Comparison of ENCODE assay signal across 1 cellular context in the genomic region with DNA sequence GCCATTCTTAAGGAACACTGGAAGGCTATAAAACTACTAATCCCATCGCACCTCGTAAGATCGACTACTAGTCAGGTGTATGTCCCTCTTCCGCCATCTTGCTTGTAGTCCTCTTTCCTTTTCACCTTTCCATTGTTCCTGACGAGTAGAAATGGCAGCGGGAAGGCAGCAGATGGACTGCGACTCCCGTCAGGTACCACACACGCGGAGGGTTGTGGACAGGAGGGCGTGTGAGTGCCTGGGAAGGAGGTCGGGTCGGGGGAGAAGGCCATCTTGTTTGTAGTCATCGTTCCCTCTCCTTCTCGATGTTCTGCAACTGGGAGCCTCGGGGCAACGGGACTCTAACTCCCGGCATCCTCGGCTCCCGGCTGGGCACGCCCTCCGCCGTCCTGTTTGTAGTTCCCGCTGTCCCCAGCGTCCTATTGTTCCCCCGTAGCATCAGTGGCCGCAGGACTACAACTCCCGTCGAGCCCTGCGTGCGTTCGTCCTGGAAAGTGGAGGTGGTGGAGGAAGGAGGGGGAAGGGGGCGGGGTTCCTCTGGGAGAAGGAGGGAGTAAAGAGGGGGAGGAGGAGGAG.
A peak's percentile ranks its signal among the peaks of the same experiment; 100 is the strongest.
TF ChIP-seq lines count a peak whose summit lies in the region.

No MANE protein-coding gene starts in this region.

TF ChIP-seq in K562, 482 proteins besides CTCF, POLR2A, EP300 and RAD21 (continued from another document and continues in another):
- peak; percentile 77 for TF ChIP-seq ZNF134 (CRISPR knock-in tag; conservative IDR thresholded peaks at IDR 0.05)
- TF ChIP-seq, protein P1, sequence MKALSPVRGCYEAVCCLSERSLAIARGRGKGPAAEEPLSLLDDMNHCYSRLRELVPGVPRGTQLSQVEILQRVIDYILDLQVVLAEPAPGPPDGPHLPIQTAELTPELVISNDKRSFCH (CRISPR knock-in tag; IDR thresholded peaks at IDR 0.05): no peak
- TF ChIP-seq, protein P1 (tag; IDR thresholded peaks at IDR 0.05): peak; percentile 88
- TF ChIP-seq ZFP30 (CRISPR knock-in tag; IDR thresholded peaks at IDR 0.05; ENCODE audit: borderline replicate concordance): no peak
- TF ChIP-seq RBM17 (IDR thresholded peaks at IDR 0.05; ENCODE audit: borderline replicate concordance, low read depth, low read length): no peak
- TF ChIP-seq PHF20 (IDR thresholded peaks at IDR 0.05; ENCODE audit: partially characterized antibody): no peak
- TF ChIP-seq FUS (optimal IDR thresholded peaks at IDR 0.05; ENCODE audit: low read depth, low read length): no peak
- no peak; the same call in 1 of the 2 replicates for TF ChIP-seq E2F3 (CRISPR knock-in tag; IDR thresholded peaks at IDR 0.05)
- TF ChIP-seq CREBBP (IDR thresholded peaks at IDR 0.05; ENCODE audit: low read depth, low read length): no peak
- no peak for TF ChIP-seq MED1 (CRISPR knock-in tag; IDR thresholded peaks at IDR 0.05; ENCODE audit: borderline replicate concordance)
- TF ChIP-seq TCF3 (CRISPR knock-in tag; IDR thresholded peaks at IDR 0.05): no peak
- TF ChIP-seq BRD9 (IDR thresholded peaks at IDR 0.05; ENCODE audit: low read depth, partially characterized antibody): peak; percentile 17
- no peak for TF ChIP-seq XRCC4 (IDR thresholded peaks at IDR 0.05; ENCODE audit: extremely low read depth, insufficient read depth, insufficient read length)
- TF ChIP-seq, protein P2, sequence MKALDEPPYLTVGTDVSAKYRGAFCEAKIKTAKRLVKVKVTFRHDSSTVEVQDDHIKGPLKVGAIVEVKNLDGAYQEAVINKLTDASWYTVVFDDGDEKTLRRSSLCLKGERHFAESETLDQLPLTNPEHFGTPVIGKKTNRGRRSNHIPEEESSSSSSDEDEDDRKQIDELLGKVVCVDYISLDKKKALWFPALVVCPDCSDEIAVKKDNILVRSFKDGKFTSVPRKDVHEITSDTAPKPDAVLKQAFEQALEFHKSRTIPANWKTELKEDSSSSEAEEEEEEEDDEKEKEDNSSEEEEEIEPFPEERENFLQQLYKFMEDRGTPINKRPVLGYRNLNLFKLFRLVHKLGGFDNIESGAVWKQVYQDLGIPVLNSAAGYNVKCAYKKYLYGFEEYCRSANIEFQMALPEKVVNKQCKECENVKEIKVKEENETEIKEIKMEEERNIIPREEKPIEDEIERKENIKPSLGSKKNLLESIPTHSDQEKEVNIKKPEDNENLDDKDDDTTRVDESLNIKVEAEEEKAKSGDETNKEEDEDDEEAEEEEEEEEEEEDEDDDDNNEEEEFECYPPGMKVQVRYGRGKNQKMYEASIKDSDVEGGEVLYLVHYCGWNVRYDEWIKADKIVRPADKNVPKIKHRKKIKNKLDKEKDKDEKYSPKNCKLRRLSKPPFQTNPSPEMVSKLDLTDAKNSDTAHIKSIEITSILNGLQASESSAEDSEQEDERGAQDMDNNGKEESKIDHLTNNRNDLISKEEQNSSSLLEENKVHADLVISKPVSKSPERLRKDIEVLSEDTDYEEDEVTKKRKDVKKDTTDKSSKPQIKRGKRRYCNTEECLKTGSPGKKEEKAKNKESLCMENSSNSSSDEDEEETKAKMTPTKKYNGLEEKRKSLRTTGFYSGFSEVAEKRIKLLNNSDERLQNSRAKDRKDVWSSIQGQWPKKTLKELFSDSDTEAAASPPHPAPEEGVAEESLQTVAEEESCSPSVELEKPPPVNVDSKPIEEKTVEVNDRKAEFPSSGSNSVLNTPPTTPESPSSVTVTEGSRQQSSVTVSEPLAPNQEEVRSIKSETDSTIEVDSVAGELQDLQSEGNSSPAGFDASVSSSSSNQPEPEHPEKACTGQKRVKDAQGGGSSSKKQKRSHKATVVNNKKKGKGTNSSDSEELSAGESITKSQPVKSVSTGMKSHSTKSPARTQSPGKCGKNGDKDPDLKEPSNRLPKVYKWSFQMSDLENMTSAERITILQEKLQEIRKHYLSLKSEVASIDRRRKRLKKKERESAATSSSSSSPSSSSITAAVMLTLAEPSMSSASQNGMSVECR (CRISPR knock-in tag; IDR thresholded peaks at IDR 0.05): peak; percentile 53; the same call in 1 of the 2 replicates
- no peak for TF ChIP-seq TGIF2 (CRISPR knock-in tag; IDR thresholded peaks at IDR 0.05)
- no peak for TF ChIP-seq CBX5 (IDR thresholded peaks at IDR 0.05; ENCODE audit: borderline replicate concordance, low read depth)
- TF ChIP-seq, protein P3, sequence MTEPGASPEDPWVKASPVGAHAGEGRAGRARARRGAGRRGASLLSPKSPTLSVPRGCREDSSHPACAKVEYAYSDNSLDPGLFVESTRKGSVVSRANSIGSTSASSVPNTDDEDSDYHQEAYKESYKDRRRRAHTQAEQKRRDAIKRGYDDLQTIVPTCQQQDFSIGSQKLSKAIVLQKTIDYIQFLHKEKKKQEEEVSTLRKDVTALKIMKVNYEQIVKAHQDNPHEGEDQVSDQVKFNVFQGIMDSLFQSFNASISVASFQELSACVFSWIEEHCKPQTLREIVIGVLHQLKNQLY (CRISPR knock-in tag; conservative IDR thresholded peaks at IDR 0.05): 0 out of 4 replicates have a peak, but pooled peaks of 1 of the 2 experiments have one; percentile 13
- 0 out of 2 replicates have a peak, but pooled peaks have one; percentile 58 for TF ChIP-seq SMAD3 (CRISPR knock-in tag; conservative IDR thresholded peaks at IDR 0.05)
- no peak for TF ChIP-seq PCBP2 (IDR thresholded peaks at IDR 0.05; ENCODE audit: low read depth, low read length, poor library complexity, severe bottlenecking)
- TF ChIP-seq MYC (IDR thresholded peaks at IDR 0.05; ENCODE audit: low read depth, low read length): peak; percentile 57; the same call in 1 of the 2 replicates
- TF ChIP-seq MYC (CRISPR knock-in tag; IDR thresholded peaks at IDR 0.05; ENCODE audit: borderline replicate concordance, low read depth): no peak
- TF ChIP-seq TOE1 (IDR thresholded peaks at IDR 0.05; ENCODE audit: borderline replicate concordance): peak; percentile 69; the same call in 1 of the 2 replicates
- peak; percentile 96; the same call in 1 of the 2 replicates for TF ChIP-seq TOE1 (CRISPR knock-in tag; IDR thresholded peaks at IDR 0.05; ENCODE audit: borderline replicate concordance, low read depth)
- TF ChIP-seq PCBP1 (IDR thresholded peaks at IDR 0.05; ENCODE audit: low read depth, low read length, poor library complexity, severe bottlenecking): no peak
- TF ChIP-seq, protein P4, sequence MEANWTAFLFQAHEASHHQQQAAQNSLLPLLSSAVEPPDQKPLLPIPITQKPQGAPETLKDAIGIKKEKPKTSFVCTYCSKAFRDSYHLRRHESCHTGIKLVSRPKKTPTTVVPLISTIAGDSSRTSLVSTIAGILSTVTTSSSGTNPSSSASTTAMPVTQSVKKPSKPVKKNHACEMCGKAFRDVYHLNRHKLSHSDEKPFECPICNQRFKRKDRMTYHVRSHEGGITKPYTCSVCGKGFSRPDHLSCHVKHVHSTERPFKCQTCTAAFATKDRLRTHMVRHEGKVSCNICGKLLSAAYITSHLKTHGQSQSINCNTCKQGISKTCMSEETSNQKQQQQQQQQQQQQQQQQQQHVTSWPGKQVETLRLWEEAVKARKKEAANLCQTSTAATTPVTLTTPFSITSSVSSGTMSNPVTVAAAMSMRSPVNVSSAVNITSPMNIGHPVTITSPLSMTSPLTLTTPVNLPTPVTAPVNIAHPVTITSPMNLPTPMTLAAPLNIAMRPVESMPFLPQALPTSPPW (CRISPR knock-in tag; IDR thresholded peaks at IDR 0.05): peak; percentile 98
- no peak for TF ChIP-seq THRAP3 (IDR thresholded peaks at IDR 0.05; ENCODE audit: borderline replicate concordance)
- peak; percentile 35; the same call in 1 of the 2 replicates for TF ChIP-seq ZNF41 (CRISPR knock-in tag; conservative IDR thresholded peaks at IDR 0.05)
- no peak for TF ChIP-seq SRSF7 (optimal IDR thresholded peaks at IDR 0.05; ENCODE audit: low read depth, low read length)
- 0 out of 2 replicates have a peak, but pooled peaks have one; percentile 45 for TF ChIP-seq ZNF212 (CRISPR knock-in tag; IDR thresholded peaks at IDR 0.05)
- TF ChIP-seq, protein P5, sequence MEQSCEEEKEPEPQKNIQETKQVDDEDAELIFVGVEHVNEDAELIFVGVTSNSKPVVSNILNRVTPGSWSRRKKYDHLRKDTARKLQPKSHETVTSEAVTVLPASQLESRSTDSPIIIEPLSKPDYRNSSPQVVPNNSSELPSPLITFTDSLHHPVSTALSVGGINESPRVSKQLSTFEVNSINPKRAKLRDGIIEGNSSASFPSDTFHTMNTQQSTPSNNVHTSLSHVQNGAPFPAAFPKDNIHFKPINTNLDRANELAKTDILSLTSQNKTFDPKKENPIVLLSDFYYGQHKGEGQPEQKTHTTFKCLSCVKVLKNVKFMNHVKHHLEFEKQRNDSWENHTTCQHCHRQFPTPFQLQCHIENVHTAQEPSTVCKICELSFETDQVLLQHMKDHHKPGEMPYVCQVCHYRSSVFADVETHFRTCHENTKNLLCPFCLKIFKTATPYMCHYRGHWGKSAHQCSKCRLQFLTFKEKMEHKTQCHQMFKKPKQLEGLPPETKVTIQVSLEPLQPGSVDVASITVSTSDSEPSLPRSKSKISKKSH (CRISPR knock-in tag; IDR thresholded peaks at IDR 0.05): no peak
- TF ChIP-seq TAF9B (IDR thresholded peaks at IDR 0.05; ENCODE audit: partially characterized antibody): peak; percentile 57
- no peak for TF ChIP-seq ZNF408 (CRISPR knock-in tag; IDR thresholded peaks at IDR 0.05; ENCODE audit: low read depth)
- no peak for TF ChIP-seq NCOA6 (IDR thresholded peaks at IDR 0.05)
- TF ChIP-seq, protein P6, sequence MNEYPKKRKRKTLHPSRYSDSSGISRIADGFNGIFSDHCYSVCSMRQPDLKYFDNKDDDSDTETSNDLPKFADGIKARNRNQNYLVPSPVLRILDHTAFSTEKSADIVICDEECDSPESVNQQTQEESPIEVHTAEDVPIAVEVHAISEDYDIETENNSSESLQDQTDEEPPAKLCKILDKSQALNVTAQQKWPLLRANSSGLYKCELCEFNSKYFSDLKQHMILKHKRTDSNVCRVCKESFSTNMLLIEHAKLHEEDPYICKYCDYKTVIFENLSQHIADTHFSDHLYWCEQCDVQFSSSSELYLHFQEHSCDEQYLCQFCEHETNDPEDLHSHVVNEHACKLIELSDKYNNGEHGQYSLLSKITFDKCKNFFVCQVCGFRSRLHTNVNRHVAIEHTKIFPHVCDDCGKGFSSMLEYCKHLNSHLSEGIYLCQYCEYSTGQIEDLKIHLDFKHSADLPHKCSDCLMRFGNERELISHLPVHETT (CRISPR knock-in tag; conservative IDR thresholded peaks at IDR 0.05 in 1 of 2, IDR thresholded peaks at IDR 0.05 in 1 of 2): peak in 1 of 2 experiments; percentile 82; a peak in 2 of 4 replicates
- no peak for TF ChIP-seq ZNF217 (CRISPR knock-in tag; IDR thresholded peaks at IDR 0.05)
- TF ChIP-seq, protein P7, sequence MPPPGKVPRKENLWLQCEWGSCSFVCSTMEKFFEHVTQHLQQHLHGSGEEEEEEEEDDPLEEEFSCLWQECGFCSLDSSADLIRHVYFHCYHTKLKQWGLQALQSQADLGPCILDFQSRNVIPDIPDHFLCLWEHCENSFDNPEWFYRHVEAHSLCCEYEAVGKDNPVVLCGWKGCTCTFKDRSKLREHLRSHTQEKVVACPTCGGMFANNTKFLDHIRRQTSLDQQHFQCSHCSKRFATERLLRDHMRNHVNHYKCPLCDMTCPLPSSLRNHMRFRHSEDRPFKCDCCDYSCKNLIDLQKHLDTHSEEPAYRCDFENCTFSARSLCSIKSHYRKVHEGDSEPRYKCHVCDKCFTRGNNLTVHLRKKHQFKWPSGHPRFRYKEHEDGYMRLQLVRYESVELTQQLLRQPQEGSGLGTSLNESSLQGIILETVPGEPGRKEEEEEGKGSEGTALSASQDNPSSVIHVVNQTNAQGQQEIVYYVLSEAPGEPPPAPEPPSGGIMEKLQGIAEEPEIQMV (tag; conservative IDR thresholded peaks at IDR 0.05; ENCODE audit: low read depth): no peak; the same call in 1 of the 2 replicates
- no peak for TF ChIP-seq ZZZ3 (IDR thresholded peaks at IDR 0.05)
- TF ChIP-seq TARDBP (IDR thresholded peaks at IDR 0.05): no peak
- peak; percentile 87 for TF ChIP-seq ELF4 (CRISPR knock-in tag; IDR thresholded peaks at IDR 0.05)
- TF ChIP-seq POLR2AphosphoS2 (IDR thresholded peaks at IDR 0.05; ENCODE audit: low read length): no peak
- TF ChIP-seq, protein P8, sequence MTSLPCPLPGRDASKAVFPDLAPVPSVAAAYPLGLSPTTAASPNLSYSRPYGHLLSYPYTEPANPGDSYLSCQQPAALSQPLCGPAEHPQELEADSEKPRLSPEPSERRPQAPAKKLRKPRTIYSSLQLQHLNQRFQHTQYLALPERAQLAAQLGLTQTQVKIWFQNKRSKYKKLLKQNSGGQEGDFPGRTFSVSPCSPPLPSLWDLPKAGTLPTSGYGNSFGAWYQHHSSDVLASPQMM (CRISPR knock-in tag; IDR thresholded peaks at IDR 0.05): no peak
- 0 out of 2 replicates have a peak, but pooled peaks have one; percentile 6 for TF ChIP-seq BHLHE40 (IDR thresholded peaks at IDR 0.05; ENCODE audit: low read length)
- TF ChIP-seq, protein P9, sequence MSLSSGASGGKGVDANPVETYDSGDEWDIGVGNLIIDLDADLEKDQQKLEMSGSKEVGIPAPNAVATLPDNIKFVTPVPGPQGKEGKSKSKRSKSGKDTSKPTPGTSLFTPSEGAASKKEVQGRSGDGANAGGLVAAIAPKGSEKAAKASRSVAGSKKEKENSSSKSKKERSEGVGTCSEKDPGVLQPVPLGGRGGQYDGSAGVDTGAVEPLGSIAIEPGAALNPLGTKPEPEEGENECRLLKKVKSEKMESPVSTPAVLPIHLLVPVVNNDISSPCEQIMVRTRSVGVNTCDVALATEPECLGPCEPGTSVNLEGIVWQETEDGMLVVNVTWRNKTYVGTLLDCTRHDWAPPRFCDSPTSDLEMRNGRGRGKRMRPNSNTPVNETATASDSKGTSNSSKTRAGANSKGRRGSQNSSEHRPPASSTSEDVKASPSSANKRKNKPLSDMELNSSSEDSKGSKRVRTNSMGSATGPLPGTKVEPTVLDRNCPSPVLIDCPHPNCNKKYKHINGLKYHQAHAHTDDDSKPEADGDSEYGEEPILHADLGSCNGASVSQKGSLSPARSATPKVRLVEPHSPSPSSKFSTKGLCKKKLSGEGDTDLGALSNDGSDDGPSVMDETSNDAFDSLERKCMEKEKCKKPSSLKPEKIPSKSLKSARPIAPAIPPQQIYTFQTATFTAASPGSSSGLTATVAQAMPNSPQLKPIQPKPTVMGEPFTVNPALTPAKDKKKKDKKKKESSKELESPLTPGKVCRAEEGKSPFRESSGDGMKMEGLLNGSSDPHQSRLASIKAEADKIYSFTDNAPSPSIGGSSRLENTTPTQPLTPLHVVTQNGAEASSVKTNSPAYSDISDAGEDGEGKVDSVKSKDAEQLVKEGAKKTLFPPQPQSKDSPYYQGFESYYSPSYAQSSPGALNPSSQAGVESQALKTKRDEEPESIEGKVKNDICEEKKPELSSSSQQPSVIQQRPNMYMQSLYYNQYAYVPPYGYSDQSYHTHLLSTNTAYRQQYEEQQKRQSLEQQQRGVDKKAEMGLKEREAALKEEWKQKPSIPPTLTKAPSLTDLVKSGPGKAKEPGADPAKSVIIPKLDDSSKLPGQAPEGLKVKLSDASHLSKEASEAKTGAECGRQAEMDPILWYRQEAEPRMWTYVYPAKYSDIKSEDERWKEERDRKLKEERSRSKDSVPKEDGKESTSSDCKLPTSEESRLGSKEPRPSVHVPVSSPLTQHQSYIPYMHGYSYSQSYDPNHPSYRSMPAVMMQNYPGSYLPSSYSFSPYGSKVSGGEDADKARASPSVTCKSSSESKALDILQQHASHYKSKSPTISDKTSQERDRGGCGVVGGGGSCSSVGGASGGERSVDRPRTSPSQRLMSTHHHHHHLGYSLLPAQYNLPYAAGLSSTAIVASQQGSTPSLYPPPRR (CRISPR knock-in tag; IDR thresholded peaks at IDR 0.05; ENCODE audit: borderline replicate concordance): 0 out of 2 replicates have a peak, but pooled peaks have one; percentile 58
